Comparison of ENCODE assay signal across 8 cellular contexts in genomic region chr17:45893725-45894021, GRCh38. TPM values are rescaled to one million over a fixed set of nuclear protein-coding genes. Genes with fewer than 3 reads are reported as not detected.
DNase-seq lines count a peak whose midpoint lies in the region; ATAC-seq and TF ChIP-seq lines count a peak whose summit lies in the region.
"Had no signal": no experiment of that assay in that cellular context is flagged by ENCODE, and none has a peak within 500 bp of the region (broad histone marks: within the 10 kb centered on the region; RNA-seq: fewer than 3 reads in every experiment).

No MANE protein-coding gene starts in this region.

- intact Hi-C loops in gastrocnemius medialis (cut with DNase I; ENCODE audit: low total_unique reads) = loop anchor here (1.0 kb wide), 1 partner anchor 56 kb away; no protein-coding TSS in a partner anchor

- no peaks in the 10 kb centered on the region for H3K36me3 ChIP-seq in SJCRH30
- no peaks in the 10 kb centered on the region for H3K36me3 ChIP-seq in gastrocnemius medialis

- no peak for TF ChIP-seq POLR2A in gastrocnemius medialis (IDR thresholded peaks at IDR 0.05)
- TF ChIP-seq POLR2A in GM18505 (IDR thresholded peaks at IDR 0.05; ENCODE audit: borderline replicate concordance, extremely low read depth, insufficient read depth, insufficient read length) = no peak

- DNase-seq in GM12865 (ENCODE audit: low read depth) (no peak), SJCRH30 (no peak), fibroblast of pulmonary artery (ENCODE audit: low read depth) (no peak), gastrocnemius medialis (no peak), dedifferentiated amniotic fluid mesenchymal stem cell (ENCODE audit: extremely low spot score) (no peak), NCI-H1436 treated with DMSO at 0.1 percent for 48 hours (lab: John Stamatoyannopoulos, UW) (no peak)

- H3K27ac ChIP-seq in SJCRH30 (peak overlapping the region; percentile 44), gastrocnemius medialis (peak overlapping the region; percentile 89 to 99 (median 96))

- TF ChIP-seq CTCF in GM12865 (IDR thresholded peaks at IDR 0.05; ENCODE audit: insufficient read depth, low read depth, low read length, missing control alignments) (no peak), fibroblast of pulmonary artery (IDR thresholded peaks at IDR 0.05; ENCODE audit: low read length, missing control alignments) (no peak), gastrocnemius medialis (IDR thresholded peaks at IDR 0.05 in 4 of 5, conservative IDR thresholded peaks at IDR 0.05 in 1 of 5) (no peak)

- H3K27me3 ChIP-seq in SJCRH30 = no peaks in the 10 kb centered on the region
- H3K27me3 ChIP-seq in gastrocnemius medialis = no peaks in the 10 kb centered on the region

- H3K4me1 ChIP-seq in SJCRH30 = peaks cover 3% of the 10 kb centered on the region; the same call in 1 of the 2 replicates
- peaks cover 21% of the 10 kb centered on the region in 2 donors for H3K4me1 ChIP-seq in gastrocnemius medialis

- in situ Hi-C loops in gastrocnemius medialis (cut with MboI; ENCODE audit: low sequenced_read_pairs in 4 of 4) = no loop called here

- H3K4me3 ChIP-seq in GM12865 (ENCODE audit: low read depth, low read length) = peak overlapping the region; percentile 12; the same call in 1 of the 2 replicates
- peak overlapping the region; percentile 77 for H3K4me3 ChIP-seq in SJCRH30
- H3K4me3 ChIP-seq in fibroblast of pulmonary artery (replicated peaks; ENCODE audit: low read depth, low read length) = peak overlapping the region; percentile 53
- peak overlapping the region; percentile 64 to 93 (median 80) for H3K4me3 ChIP-seq in gastrocnemius medialis

- H3K9me3 ChIP-seq in SJCRH30 (replicated peaks) = no peaks in the 10 kb centered on the region
- H3K9me3 ChIP-seq in gastrocnemius medialis = no peaks in the 10 kb centered on the region

- no peak for ATAC-seq in gastrocnemius medialis
- ATAC-seq in GM18505 (IDR thresholded peaks at IDR 0.05; ENCODE audit: unreplicated experiment) = no peak

RNA-seq across cellular contexts. Expression of gene MAPT, which starts 0.7 kb away (rescaled TPM):
- 1.1 and 1.8 TPM in 2 replicates for total RNA-seq in SJCRH30 (2014; rRNA removed; shearing (Covaris generic))
- 100 to 1,000 TPM in 1 of 4 donors, 10 to 100 TPM in 3; 70.3 to 120 (median 82.8) TPM for total RNA-seq in gastrocnemius medialis

RNA-seq across cellular contexts. Expression of gene SPPL2C, which starts 49.0 kb away (rescaled TPM):
- total RNA-seq in SJCRH30 (2014; rRNA removed; shearing (Covaris generic)) = not detected in 2 replicates
- total RNA-seq in gastrocnemius medialis = not detected
- total RNA-seq: activated CD8-positive, alpha-beta memory T cell treated with anti-CD3 and anti-CD28 coated beads for 36 hours had no signal

Comparison
In these comparisons a context has a peak if more than half of its experiments do, and no peak if none do; other contexts are left out.
1. H3K4me3 ChIP-seq: peak in every context shown above with its lines; median percentile 80 in gastrocnemius medialis; 77 in SJCRH30; 53 in fibroblast of pulmonary artery; 12 in GM12865.
2. RNA of gene MAPT, which starts 0.7 kb away (total RNA-seq): 70.3 to 120 TPM in gastrocnemius medialis; 1.1 to 1.8 TPM in SJCRH30; every median in the first group is over 10 times any median in the second.